24 cellular contexts compared by ENCODE assay signal in genomic region chr7:106289848-106290247, GRCh38. TPM values are rescaled to one million over a fixed set of nuclear protein-coding genes. Genes with fewer than 3 reads are reported as not detected.
A peak's percentile ranks its signal among the peaks of the same experiment; 100 is the strongest.
DNase-seq lines count a peak whose midpoint lies in the region; TF ChIP-seq lines count a peak whose summit lies in the region.
"Had no signal": no experiment of that assay in that cellular context is flagged by ENCODE, and none has a peak within 500 bp of the region (broad histone marks: within the 10 kb centered on the region; RNA-seq: fewer than 3 reads in every experiment).

No MANE protein-coding gene starts in this region.

- no peaks in the 10 kb centered on the region for H3K9me3 ChIP-seq in Peyer's patch

- H3K36me3 ChIP-seq in Peyer's patch: no peaks in the 10 kb centered on the region

- H3K4me3 ChIP-seq in Peyer's patch: no peak overlapping the region
- H3K4me3 ChIP-seq in fibroblast of pulmonary artery (replicated peaks; ENCODE audit: low read depth, low read length): no peak overlapping the region
- H3K4me3 ChIP-seq: lung had no signal

- TF ChIP-seq CTCF in Calu3 (IDR thresholded peaks at IDR 0.05; ENCODE audit: unreplicated experiment) (no peak), Peyer's patch (IDR thresholded peaks at IDR 0.05) (no peak), fibroblast of pulmonary artery (IDR thresholded peaks at IDR 0.05; ENCODE audit: low read length, missing control alignments) (no peak)

- no peaks in the 10 kb centered on the region for H3K9me3 Mint-ChIP-seq in Calu3 (ENCODE audit: low read depth, unreplicated experiment)
- H3K9me3 Mint-ChIP-seq in activated CD4-positive, alpha-beta memory T cell treated with anti-CD3 and anti-CD28 coated beads for 36 hours: peaks cover 2% of the 10 kb centered on the region
- H3K9me3 Mint-ChIP-seq: CD4-positive, alpha-beta T cell had no signal

- POLR2A ChIA-PET in activated CD4-positive, alpha-beta memory T cell treated with anti-CD3 and anti-CD28 coated beads for 36 hours (lab: Charles Lee): no interaction called here

- no peak overlapping the region for H3K4me3 Mint-ChIP-seq in Calu3 (ENCODE audit: low read depth, unreplicated experiment)
- H3K4me3 Mint-ChIP-seq in activated CD4-positive, alpha-beta memory T cell treated with anti-CD3 and anti-CD28 coated beads for 36 hours: no peak overlapping the region
- H3K4me3 Mint-ChIP-seq: CD4-positive, alpha-beta T cell; T-helper 1 cell treated with Interleukin-12 subunit alpha and Interleukin-12 subunit beta and Interleukin-4 antibody, amounts not matched to agents 30 μg/mL and 1 μg/mL, for 36 hours had no signal

- DNase-seq in Calu3 (no peak), Peyer's patch (no peak), fibroblast of pulmonary artery (ENCODE audit: low read depth) (peak; percentile 54), renal cortical epithelial cell (ENCODE audit: low read depth) (peak; percentile 60), RPMI8226 (no peak)
- no peak for DNase-seq in activated CD4-positive, alpha-beta T cell treated with anti-CD3 and anti-CD28 coated beads for 48 hours
- no peak for DNase-seq in effector CD8-positive, alpha-beta T cell (lab: John Stamatoyannopoulos, UW)
- no peak for DNase-seq in activated CD4-positive, alpha-beta memory T cell treated with anti-CD3 and anti-CD28 coated beads for 36 hours
- DNase-seq: activated CD4-positive, alpha-beta T cell treated with anti-CD3 and anti-CD28 coated beads, Interleukin-2, amount 50 U/mL, for 4 hours; activated T-cell treated with anti-CD3 and anti-CD28 coated beads for 4 hours; amygdala; CD4-positive, alpha-beta T cell; cerebellar nuclear complex; DMS153; effector memory CD4-positive, alpha-beta T cell; MM.1S; naive B cell; NCI-H1694 treated with DMSO at 0.1 percent for 48 hours; NCI-H748 treated with DMSO at 0.1 percent for 48 hours; SHP77; stimulated activated CD4-positive, alpha-beta T cell treated with anti-CD3 and anti-CD28 coated beads, Interleukin-15, amount 100 ng/mL, for 24 hours; substantia nigra had no signal

- H3K36me3 Mint-ChIP-seq in Calu3 (ENCODE audit: insufficient read depth, unreplicated experiment): peaks cover 15% of the 10 kb centered on the region
- H3K36me3 Mint-ChIP-seq in activated CD4-positive, alpha-beta memory T cell treated with anti-CD3 and anti-CD28 coated beads for 36 hours: peaks cover 2% of the 10 kb centered on the region
- H3K36me3 Mint-ChIP-seq: naive B cell had no signal

- peaks cover 20% of the 10 kb centered on the region for H3K4me1 Mint-ChIP-seq in Calu3 (ENCODE audit: low read depth, unreplicated experiment)
- H3K4me1 Mint-ChIP-seq in activated CD4-positive, alpha-beta memory T cell treated with anti-CD3 and anti-CD28 coated beads for 36 hours (ENCODE audit: low read depth): peaks cover 33% of the 10 kb centered on the region

- intact Hi-C loops in Calu3 (cut with micrococcal nuclease; ENCODE audit: unreplicated experiment): loop anchor here (5.0 to 10.0 kb wide), 2 partner anchors 67 to 485 kb away; no protein-coding TSS in a partner anchor
- intact Hi-C loops in activated CD4-positive, alpha-beta memory T cell treated with anti-CD3 and anti-CD28 coated beads for 36 hours (cut with micrococcal nuclease): loop anchor here (5.0 to 10.0 kb wide), 4 partner anchors 172 to 1345 kb away; partner anchors contain the start of gene CCDC71L

- no TSS peak for BruUV-seq in Calu3 (replicated peaks; lab: Mats Ljungman, UMichigan)

- H3K27me3 ChIP-seq in Peyer's patch: no peaks in the 10 kb centered on the region

- H3K27ac ChIP-seq in Peyer's patch: peak overlapping the region in 3 of 4 donors; percentile 71 to 88 (median 85)

- peak overlapping the region; percentile 49 for H3K27ac Mint-ChIP-seq in Calu3 (ENCODE audit: unreplicated experiment)
- no peak overlapping the region for H3K27ac Mint-ChIP-seq in activated CD4-positive, alpha-beta memory T cell treated with anti-CD3 and anti-CD28 coated beads for 36 hours
- H3K27ac Mint-ChIP-seq: CD4-positive, alpha-beta T cell; naive B cell; T-helper 1 cell treated with Interleukin-12 subunit alpha and Interleukin-12 subunit beta and Interleukin-4 antibody, amounts not matched to agents 30 μg/mL and 1 μg/mL, for 36 hours had no signal

- CTCF ChIA-PET in Calu3 (lab: Charles Lee): no interaction called here
- CTCF ChIA-PET in activated CD4-positive, alpha-beta memory T cell treated with anti-CD3 and anti-CD28 coated beads for 36 hours (lab: Charles Lee): interaction anchor here (1.6 kb wide), 1 partner anchor 173 kb away, joined by 6 read pairs; no protein-coding TSS in a partner anchor

- no peak for TF ChIP-seq POLR2A in Peyer's patch (IDR thresholded peaks at IDR 0.05)

- peaks cover 0 to 36% (median 2%) of the 10 kb centered on the region in 4 donors for H3K4me1 ChIP-seq in Peyer's patch

- no peaks in the 10 kb centered on the region for H3K27me3 Mint-ChIP-seq in Calu3 (ENCODE audit: unreplicated experiment)
- H3K27me3 Mint-ChIP-seq in activated CD4-positive, alpha-beta memory T cell treated with anti-CD3 and anti-CD28 coated beads for 36 hours: no peaks in the 10 kb centered on the region

RNA-seq across cellular contexts. Expression of gene NAMPT, which starts 5.1 kb away (rescaled TPM):
- total RNA-seq in Calu3 (2022) (343 and 364 TPM in 2 replicates), Peyer's patch (10 to 100 TPM; 91.8 to 99.5 (median 97.5) TPM), renal cortical epithelial cell (154 and 209 TPM in 2 replicates)
- 100 to 1,000 TPM; 543 to 552 TPM for total RNA-seq in activated CD4-positive, alpha-beta memory T cell treated with anti-CD3 and anti-CD28 coated beads for 36 hours

Comparison
In these comparisons a context has a peak if more than half of its experiments do, and no peak if none do; other contexts are left out.
1. DNase-seq: peak in fibroblast of pulmonary artery (single experiment) and renal cortical epithelial cell (single experiment); none in Calu3 (single experiment), Peyer's patch (0 of 3), activated CD4-positive, alpha-beta T cell treated with anti-CD3 and anti-CD28 coated beads for 48 hours (single experiment), effector CD8-positive, alpha-beta T cell (single experiment), activated CD4-positive, alpha-beta memory T cell treated with anti-CD3 and anti-CD28 coated beads for 36 hours (single experiment) and RPMI8226 (single experiment).